Comparison of ENCODE assay signal across 10 cellular contexts in genomic region chr12:32483499-32483898, GRCh38.
DNase-seq lines count a peak whose midpoint lies in the region; ATAC-seq, FAIRE-seq and TF ChIP-seq lines count a peak whose summit lies in the region.
"Had no signal": no experiment of that assay in that cellular context is flagged by ENCODE, and none has a peak within 500 bp of the region (broad histone marks: within the 10 kb centered on the region; RNA-seq: fewer than 3 reads in every experiment).

No MANE protein-coding gene starts in this region.

- peak overlapping the region; percentile 60 for H2AFZ ChIP-seq in OCI-LY3 (ENCODE audit: low read depth, low read length)

- H4K20me1 ChIP-seq in OCI-LY3 (ENCODE audit: insufficient read depth, low read length): no peaks in the 10 kb centered on the region

- no peaks in the 10 kb centered on the region for H3K9me3 ChIP-seq in OCI-LY3 (ENCODE audit: insufficient read depth, low read length)
- no peaks in the 10 kb centered on the region for H3K9me3 ChIP-seq in heart right ventricle
- H3K9me3 ChIP-seq in stomach: no peaks in the 10 kb centered on the region

- intact Hi-C loops in heart right ventricle (cut with DNase I): no loop called here
- intact Hi-C loops in sciatic nerve (cut with DNase I): no loop called here
- intact Hi-C loops in stomach (cut with DNase I; ENCODE audit: low total_unique reads): no loop called here

- peak; percentile 86 for FAIRE-seq in H54 (lab: Jason Lieb, UNC)

- peak; percentile 70 to 85 (median 73) for ATAC-seq in heart right ventricle
- ATAC-seq in sciatic nerve: peak; percentile 84
- no peak for ATAC-seq in HG03520 (IDR thresholded peaks at IDR 0.05; ENCODE audit: unreplicated experiment)
- ATAC-seq in foreskin keratinocyte: no peak
- no peak for ATAC-seq in HG02798 (IDR thresholded peaks at IDR 0.05; ENCODE audit: poor library complexity, unreplicated experiment)

- no peak overlapping the region for H3K9ac ChIP-seq in OCI-LY3 (ENCODE audit: low read length)

- H3K27me3 ChIP-seq in OCI-LY3 (ENCODE audit: low read depth, low read length) (no peaks in the 10 kb centered on the region), heart right ventricle (no peaks in the 10 kb centered on the region), foreskin keratinocyte (no peaks in the 10 kb centered on the region), stomach (no peaks in the 10 kb centered on the region)

- TF ChIP-seq EP300 in stomach (IDR thresholded peaks at IDR 0.05): no peak

- peak overlapping the region; percentile 57 for H3K4me2 ChIP-seq in OCI-LY3 (ENCODE audit: low read length)

- TF ChIP-seq POLR2A in H54 (IDR thresholded peaks at IDR 0.05; ENCODE audit: low read depth, low read length): no peak
- no peak for TF ChIP-seq POLR2A in stomach (IDR thresholded peaks at IDR 0.05)

- H3K4me3 ChIP-seq in OCI-LY3 (ENCODE audit: low read length): no peak overlapping the region
- no peak overlapping the region for H3K4me3 ChIP-seq in heart right ventricle
- no peak overlapping the region for H3K4me3 ChIP-seq in stomach

- H3K27ac ChIP-seq in OCI-LY3 (ENCODE audit: low read length): peak overlapping the region; percentile 6; the same call in 1 of the 2 replicates
- peak overlapping the region in 9 of 10 donors; percentile 21 to 85 (median 64) for H3K27ac ChIP-seq in heart right ventricle
- H3K27ac ChIP-seq in foreskin keratinocyte: no peak overlapping the region
- peak overlapping the region in 2 of 5 donors; percentile 56 to 75 for H3K27ac ChIP-seq in stomach

- H3K36me3 ChIP-seq in OCI-LY3 (replicated peaks; ENCODE audit: low read depth, low read length): no peaks in the 10 kb centered on the region
- H3K36me3 ChIP-seq in heart right ventricle: no peaks in the 10 kb centered on the region
- H3K36me3 ChIP-seq in stomach: no peaks in the 10 kb centered on the region

- H3K79me2 ChIP-seq in OCI-LY3 (ENCODE audit: low read length): no peaks in the 10 kb centered on the region

- TF ChIP-seq CTCF in OCI-LY3 (IDR thresholded peaks at IDR 0.05; ENCODE audit: low read depth, low read length): no peak
- TF ChIP-seq CTCF in heart right ventricle (IDR thresholded peaks at IDR 0.05): no peak
- no peak for TF ChIP-seq CTCF in foreskin keratinocyte (conservative IDR thresholded peaks at IDR 0.05)
- no peak for TF ChIP-seq CTCF in stomach (IDR thresholded peaks at IDR 0.05)

- DNase-seq in H54 (ENCODE audit: insufficient read length, low spot score): no peak
- DNase-seq in heart right ventricle: peak in 1 of 2 donors; percentile 31
- DNase-seq in sciatic nerve (ENCODE audit: low spot score): no peak
- no peak for DNase-seq in foreskin keratinocyte
- DNase-seq in stomach: no peak
- DNase-seq: effector memory CD4-positive, alpha-beta T cell; NCI-H2171 had no signal

- H3K4me1 ChIP-seq in OCI-LY3 (ENCODE audit: low read length): peaks cover 41% of the 10 kb centered on the region
- H3K4me1 ChIP-seq in heart right ventricle: peaks cover 2 to 60% (median 39%) of the 10 kb centered on the region in 9 donors
- H3K4me1 ChIP-seq in foreskin keratinocyte: peaks cover 11% of the 10 kb centered on the region
- H3K4me1 ChIP-seq in stomach: peaks cover 2 to 66% (median 29%) of the 10 kb centered on the region in 4 donors

Comparison
In these comparisons a context has a peak if more than half of its experiments do, and no peak if none do; other contexts are left out.
1. ATAC-seq: peak in heart right ventricle (8 of 8) and sciatic nerve (single experiment); none in HG03520 (single experiment), foreskin keratinocyte (single experiment) and HG02798 (single experiment).